In the genomic region with DNA sequence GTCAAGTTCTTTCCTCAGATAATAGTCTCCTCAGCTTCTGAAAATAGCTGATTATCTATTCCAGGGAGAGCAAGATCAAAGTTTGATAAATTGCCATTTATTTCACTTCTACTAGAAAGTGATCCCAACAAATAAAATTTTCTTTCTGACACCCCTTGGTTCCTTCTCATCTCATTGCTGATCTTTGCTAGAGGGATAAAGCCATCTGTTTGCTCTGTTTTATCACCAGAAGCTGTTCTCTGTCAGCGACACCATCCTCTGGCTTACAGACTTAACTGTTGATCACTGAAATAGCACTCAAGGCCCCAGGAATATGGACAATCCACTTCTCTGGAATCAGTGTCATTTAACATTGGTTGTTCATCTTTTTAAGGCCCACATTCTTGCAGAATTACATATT, we compare ENCODE assay signal across 4 cellular contexts.
"Had no signal": no experiment of that assay in that cellular context is flagged by ENCODE, and none has a peak within 500 bp of the region (broad histone marks: within the 10 kb centered on the region; RNA-seq: fewer than 3 reads in every experiment).

No MANE protein-coding gene starts in this region.

- H3K4me3 ChIP-seq: GM23338 had no signal

- H3K27ac ChIP-seq: HL-60 had no signal

- H3K4me2 ChIP-seq: GM23338 had no signal

- DNase-seq: H9, HCEC 1CT had no signal

- H2AFZ ChIP-seq: GM23338 had no signal
